Comparison of ENCODE assay signal across 15 cellular contexts in the genomic region with DNA sequence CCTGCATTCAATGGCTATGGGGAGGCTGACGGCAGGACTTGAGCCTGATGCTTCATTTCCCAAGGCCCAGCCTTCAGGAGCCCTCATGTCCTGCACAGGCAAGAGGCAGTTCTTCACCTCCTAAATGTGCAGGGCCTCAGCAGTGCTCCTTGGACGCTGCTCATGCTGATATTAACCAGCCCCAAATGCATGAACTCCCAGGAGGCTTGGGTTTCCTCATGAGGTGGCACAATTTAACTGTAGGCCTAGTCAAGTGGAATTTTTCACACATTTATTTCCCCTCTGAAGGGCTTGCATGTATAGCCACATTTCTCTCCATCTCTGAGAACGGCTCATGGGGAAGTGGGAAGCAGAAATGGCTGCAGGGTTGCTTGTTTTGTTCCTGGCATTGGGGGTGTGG.
DNase-seq lines count a peak whose midpoint lies in the region; ATAC-seq and TF ChIP-seq lines count a peak whose summit lies in the region.
"Had no signal": no experiment of that assay in that cellular context is flagged by ENCODE, and none has a peak within 500 bp of the region (broad histone marks: within the 10 kb centered on the region; RNA-seq: fewer than 3 reads in every experiment).

No MANE protein-coding gene starts in this region.

- H3K27me3 ChIP-seq in Karpas-422 (ENCODE audit: low read length) (no peaks in the 10 kb centered on the region), neuronal stem cell (ENCODE audit: control insufficient read depth in 3 of 3, insufficient read depth in 3 of 3, low read depth in 1 of 3, low read length in 3 of 3) (no peaks in the 10 kb centered on the region), upper lobe of right lung (peaks cover 2% of the 10 kb centered on the region), Peyer's patch (no peaks in the 10 kb centered on the region)
- H3K27me3 ChIP-seq: BE2C had no signal

- no peak overlapping the region for H2BK120ac ChIP-seq in neuronal stem cell (ENCODE audit: low read depth, low read length)

- no peak overlapping the region for H3K4me3 Mint-ChIP-seq in activated T-helper 17 cell treated with anti-CD3 and anti-CD28 coated beads, Interleukin-2, amount 50 U/mL, for 72 hours
- H3K4me3 Mint-ChIP-seq: CD14-positive monocyte had no signal

- no peaks in the 10 kb centered on the region for H3K9me2 ChIP-seq in Karpas-422 (replicated peaks; ENCODE audit: insufficient read depth, low read length)

- H3K9ac ChIP-seq in Karpas-422 (ENCODE audit: low read length), result peak overlapping the region; percentile 68
- H3K9ac ChIP-seq in neuronal stem cell (ENCODE audit: low read depth, low read length, poor library complexity), result no peak overlapping the region
- H3K9ac ChIP-seq: GM23248 had no signal

- no peak overlapping the region for H2AK5ac ChIP-seq in neuronal stem cell (ENCODE audit: low read depth, low read length)

- peak; percentile 96 for DNase-seq in Karpas-422
- peak; percentile 66 for DNase-seq in NB4 (ENCODE audit: low read depth)
- DNase-seq in neuronal stem cell (ENCODE audit: low spot score), result no peak
- DNase-seq in upper lobe of right lung, result no peak
- DNase-seq in Peyer's patch, result no peak
- DNase-seq: ACHN; BE2C; CD4-positive, alpha-beta memory T cell; DMS153; DMS79; GDM1; GM23248; HCEC 1CT had no signal

- no peak overlapping the region for H2BK5ac ChIP-seq in neuronal stem cell (ENCODE audit: low read length)

- no peak overlapping the region for H3K27ac Mint-ChIP-seq in activated T-helper 17 cell treated with anti-CD3 and anti-CD28 coated beads, Interleukin-2, amount 50 U/mL, for 72 hours
- H3K27ac Mint-ChIP-seq: CD14-positive monocyte; CD4-positive, alpha-beta memory T cell had no signal

- H2BK12ac ChIP-seq in neuronal stem cell (ENCODE audit: low read length), result no peak overlapping the region

- H2AFZ ChIP-seq in Karpas-422 (ENCODE audit: low read length), result no peak overlapping the region
- H2AFZ ChIP-seq in neuronal stem cell (ENCODE audit: low read length), result no peak overlapping the region
- H2AFZ ChIP-seq: GM23248 had no signal

- no peaks in the 10 kb centered on the region for H3K4me1 Mint-ChIP-seq in activated T-helper 17 cell treated with anti-CD3 and anti-CD28 coated beads, Interleukin-2, amount 50 U/mL, for 72 hours
- H3K4me1 Mint-ChIP-seq: CD14-positive monocyte; CD4-positive, alpha-beta memory T cell had no signal

- no peaks in the 10 kb centered on the region for H4K20me1 ChIP-seq in Karpas-422 (ENCODE audit: insufficient read depth, low read depth, low read length)

- H4K8ac ChIP-seq in neuronal stem cell (ENCODE audit: low read depth, low read length), result no peak overlapping the region

- no peaks in the 10 kb centered on the region for H3K79me1 ChIP-seq in neuronal stem cell (ENCODE audit: low read depth, low read length)

- no peak overlapping the region for H4K91ac ChIP-seq in neuronal stem cell (ENCODE audit: low read depth, low read length, poor library complexity)

- no peak overlapping the region for H3K23ac ChIP-seq in neuronal stem cell (ENCODE audit: low read depth, low read length, poor library complexity)

- H3K36me3 ChIP-seq in Karpas-422 (ENCODE audit: insufficient read depth, low read length) (no peaks in the 10 kb centered on the region), neuronal stem cell (replicated peaks in 1 of 2; ENCODE audit: control insufficient read depth in 2 of 2, insufficient read depth in 2 of 2, low read length in 2 of 2) (no peaks in the 10 kb centered on the region), upper lobe of right lung (no peaks in the 10 kb centered on the region), Peyer's patch (no peaks in the 10 kb centered on the region)
- H3K36me3 ChIP-seq: BE2C had no signal

- H3K9me3 ChIP-seq in Karpas-422 (ENCODE audit: low read length) (no peaks in the 10 kb centered on the region), neuronal stem cell (replicated peaks in 1 of 2; ENCODE audit: control insufficient read depth in 2 of 2, insufficient read depth in 1 of 2, low read depth in 1 of 2, low read length in 2 of 2) (no peaks in the 10 kb centered on the region), upper lobe of right lung (no peaks in the 10 kb centered on the region), Peyer's patch (no peaks in the 10 kb centered on the region)
- H3K9me3 ChIP-seq: BE2C had no signal

- H3K4me2 ChIP-seq in Karpas-422 (ENCODE audit: low read depth, low read length, poor library complexity, severe bottlenecking), result peak overlapping the region; percentile 74
- no peak overlapping the region for H3K4me2 ChIP-seq in neuronal stem cell (ENCODE audit: insufficient read depth, low read length, poor library complexity, severe bottlenecking)

- no peak overlapping the region for H3K4ac ChIP-seq in neuronal stem cell (ENCODE audit: low read length)

- H3K27ac ChIP-seq in Karpas-422 (ENCODE audit: low read length) (peak overlapping the region; percentile 99), neuronal stem cell (replicated peaks; ENCODE audit: low read length) (no peak overlapping the region), upper lobe of right lung (no peak overlapping the region), Peyer's patch (no peak overlapping the region)
- H3K27ac ChIP-seq: GM23248 had no signal

- H3K4me3 ChIP-seq in Karpas-422 (ENCODE audit: low read length) (peak overlapping the region; percentile 25; the same call in 1 of the 2 replicates), NB4 (ENCODE audit: low read depth, low read length) (no peak overlapping the region), neuronal stem cell (ENCODE audit: low read length in 2 of 2) (no peak overlapping the region), upper lobe of right lung (no peak overlapping the region), Peyer's patch (no peak overlapping the region)
- H3K4me3 ChIP-seq: GM23248 had no signal

- H2BK15ac ChIP-seq in neuronal stem cell (ENCODE audit: low read length), result no peak overlapping the region

- ATAC-seq in upper lobe of right lung, result no peak
- no peak for ATAC-seq in activated T-helper 17 cell treated with anti-CD3 and anti-CD28 coated beads, Interleukin-2, amount 50 U/mL, for 72 hours (replicated peaks)

- TF ChIP-seq POLR2A in NB4 (IDR thresholded peaks at IDR 0.05; ENCODE audit: extremely low read depth, insufficient read length) (no peak), Peyer's patch (IDR thresholded peaks at IDR 0.05) (no peak)

- H3K36me3 Mint-ChIP-seq in activated T-helper 17 cell treated with anti-CD3 and anti-CD28 coated beads, Interleukin-2, amount 50 U/mL, for 72 hours (ENCODE audit: low read depth), result no peaks in the 10 kb centered on the region
- H3K36me3 Mint-ChIP-seq: CD14-positive monocyte; CD4-positive, alpha-beta memory T cell had no signal

- H3K18ac ChIP-seq in neuronal stem cell (ENCODE audit: low read length), result peak overlapping the region; percentile 9

- H3K9me3 Mint-ChIP-seq in activated T-helper 17 cell treated with anti-CD3 and anti-CD28 coated beads, Interleukin-2, amount 50 U/mL, for 72 hours, result no peaks in the 10 kb centered on the region

- no peaks in the 10 kb centered on the region for H3K79me2 ChIP-seq in Karpas-422 (ENCODE audit: low read length)

- H3K4me1 ChIP-seq in Karpas-422 (ENCODE audit: low read length) (peaks cover 75% of the 10 kb centered on the region), neuronal stem cell (ENCODE audit: control insufficient read depth in 2 of 2, insufficient read depth in 1 of 2, low read depth in 1 of 2, low read length in 2 of 2) (no peaks in the 10 kb centered on the region), upper lobe of right lung (no peaks in the 10 kb centered on the region), Peyer's patch (no peaks in the 10 kb centered on the region)
- H3K4me1 ChIP-seq: BE2C had no signal

- no CpG with 5 or more reads among the region's 3 CpGs for WGBS in neuronal stem cell (ENCODE audit: extremely low coverage in 2 of 2, insufficient read length in 2 of 2, insufficient replicate concordance in 1 of 2), 2 donors

- H3K14ac ChIP-seq in neuronal stem cell (ENCODE audit: low read length), result no peak overlapping the region

- intact Hi-C loops in upper lobe of right lung (cut with DNase I), result no loop called here

- H3K27me3 Mint-ChIP-seq in activated T-helper 17 cell treated with anti-CD3 and anti-CD28 coated beads, Interleukin-2, amount 50 U/mL, for 72 hours, result peaks cover 18% of the 10 kb centered on the region

- no peak for TF ChIP-seq CTCF in NB4 (IDR thresholded peaks at IDR 0.05; ENCODE audit: low read depth, low read length)
- TF ChIP-seq CTCF in upper lobe of right lung (IDR thresholded peaks at IDR 0.05), result no peak
- no peak for TF ChIP-seq CTCF in Peyer's patch (IDR thresholded peaks at IDR 0.05)

Comparison
In these comparisons a context has a peak if more than half of its experiments do, and no peak if none do; other contexts are left out.
1. DNase-seq: peak in Karpas-422 (single experiment) and NB4 (single experiment); none in neuronal stem cell (single experiment), upper lobe of right lung (single experiment) and Peyer's patch (0 of 3).